ENCODE assay signal across 21 cellular contexts in the genomic region with DNA sequence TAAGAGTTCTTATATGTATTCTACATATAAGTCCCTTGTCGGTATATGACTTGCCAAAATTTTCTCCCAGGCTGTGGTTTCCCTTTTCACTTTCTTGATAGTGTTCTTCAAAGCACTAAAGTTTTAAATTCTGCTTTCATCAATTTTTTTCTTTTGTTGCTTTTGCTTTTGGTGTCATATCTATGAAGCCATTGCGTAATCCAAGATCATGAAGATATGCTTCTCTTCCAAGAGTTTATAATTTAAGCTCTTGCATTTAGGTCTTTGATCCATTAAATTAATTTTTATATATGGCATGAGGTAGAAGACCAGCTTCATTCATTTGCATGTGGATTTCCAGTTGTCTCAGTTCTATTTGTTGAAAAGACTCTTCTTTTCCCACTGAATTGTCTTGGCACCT.
"Had no signal": no experiment of that assay in that cellular context is flagged by ENCODE, and none has a peak within 500 bp of the region (broad histone marks: within the 10 kb centered on the region; RNA-seq: fewer than 3 reads in every experiment).

No MANE protein-coding gene starts in this region.

- ATAC-seq: activated CD8-positive, alpha-beta T cell treated with anti-CD3 and anti-CD28 coated beads, Interleukin-2, amount 10 ng/mL, durations not matched to agents 7 days and 5 days; activated T-cell treated with anti-CD3 and anti-CD28 coated beads, Interleukin-2, amount 50 U/mL, for 72 hours; left lung; mucosa of descending colon; naive thymus-derived CD4-positive, alpha-beta T cell; right cardiac atrium; T-helper 17 cell had no signal

- H3K4me3 ChIP-seq: ascending aorta, cardiac muscle cell, esophagus muscularis mucosa, left lung, mucosa of descending colon, stomach, testis, upper lobe of left lung had no signal

- H3K27me3 ChIP-seq: ascending aorta, cardiac muscle cell, esophagus muscularis mucosa, left lung, stomach, testis, upper lobe of left lung had no signal

- H3K36me3 ChIP-seq: ascending aorta, cardiac muscle cell, esophagus muscularis mucosa, left lung, upper lobe of left lung had no signal

- H3K4me3 Mint-ChIP-seq: activated B cell treated with CpG ODN at 0.5 μM for 24 hours; activated CD8-positive, alpha-beta T cell treated with anti-CD3 and anti-CD28 coated beads, Interleukin-2, amount 10 ng/mL, durations not matched to agents 7 days and 5 days; activated naive CD8-positive, alpha-beta T cell treated with anti-CD3 and anti-CD28 coated beads, Interleukin-2, amount 10 ng/mL, durations not matched to agents 7 days and 5 days; activated T-cell treated with anti-CD3 and anti-CD28 coated beads, Interleukin-2, amount 50 U/mL, for 72 hours; T-helper 17 cell had no signal

- H3K9me3 ChIP-seq: ascending aorta, esophagus muscularis mucosa, left lung, mucosa of descending colon, stomach, testis, upper lobe of left lung had no signal

- H3K27ac Mint-ChIP-seq: activated B cell treated with CpG ODN at 0.5 μM for 24 hours; activated CD8-positive, alpha-beta T cell treated with anti-CD3 and anti-CD28 coated beads, Interleukin-2, amount 10 ng/mL, durations not matched to agents 7 days and 5 days; activated naive CD8-positive, alpha-beta T cell treated with anti-CD3 and anti-CD28 coated beads, Interleukin-2, amount 10 ng/mL, durations not matched to agents 7 days and 5 days; activated T-cell treated with anti-CD3 and anti-CD28 coated beads, Interleukin-2, amount 50 U/mL, for 72 hours; T-helper 17 cell had no signal

- DNase-seq: activated B cell treated with CpG ODN at 0.5 μM for 24 hours; activated CD4-positive, alpha-beta T cell treated with anti-CD3 and anti-CD28 coated beads for 48 hours; activated CD8-positive, alpha-beta memory T cell treated with anti-CD3 and anti-CD28 coated beads, Interleukin-2, amount 50 U/mL, for 4 hours; activated CD8-positive, alpha-beta T cell treated with anti-CD3 and anti-CD28 coated beads, Interleukin-2, amount 10 ng/mL, durations not matched to agents 7 days and 5 days; activated gamma-delta T cell; activated naive CD8-positive, alpha-beta T cell treated with anti-CD3 and anti-CD28 coated beads, Interleukin-2, amount 10 ng/mL, durations not matched to agents 7 days and 5 days; activated T-cell treated with anti-CD3 and anti-CD28 coated beads, Interleukin-2, amount 50 U/mL, for 72 hours; hippocampal formation; kidney; left lung; mucosa of descending colon; naive thymus-derived CD4-positive, alpha-beta T cell; right cardiac atrium; stimulated activated CD4-positive, alpha-beta T cell treated with anti-CD3 and anti-CD28 coated beads, Interleukin-1b, Interleukin-23, amount 100 ng/mL, for 48 hours; stomach; T-helper 17 cell; testis; upper lobe of left lung had no signal

- H3K27me3 Mint-ChIP-seq: activated B cell treated with CpG ODN at 0.5 μM for 24 hours; activated naive CD8-positive, alpha-beta T cell treated with anti-CD3 and anti-CD28 coated beads, Interleukin-2, amount 10 ng/mL, durations not matched to agents 7 days and 5 days; naive thymus-derived CD4-positive, alpha-beta T cell; T-helper 17 cell had no signal

- H3K9me3 Mint-ChIP-seq: activated B cell treated with CpG ODN at 0.5 μM for 24 hours; activated naive CD8-positive, alpha-beta T cell treated with anti-CD3 and anti-CD28 coated beads, Interleukin-2, amount 10 ng/mL, durations not matched to agents 7 days and 5 days had no signal

- H3K27ac ChIP-seq: cardiac muscle cell, esophagus muscularis mucosa, left lung, testis had no signal
